In the genomic region with DNA sequence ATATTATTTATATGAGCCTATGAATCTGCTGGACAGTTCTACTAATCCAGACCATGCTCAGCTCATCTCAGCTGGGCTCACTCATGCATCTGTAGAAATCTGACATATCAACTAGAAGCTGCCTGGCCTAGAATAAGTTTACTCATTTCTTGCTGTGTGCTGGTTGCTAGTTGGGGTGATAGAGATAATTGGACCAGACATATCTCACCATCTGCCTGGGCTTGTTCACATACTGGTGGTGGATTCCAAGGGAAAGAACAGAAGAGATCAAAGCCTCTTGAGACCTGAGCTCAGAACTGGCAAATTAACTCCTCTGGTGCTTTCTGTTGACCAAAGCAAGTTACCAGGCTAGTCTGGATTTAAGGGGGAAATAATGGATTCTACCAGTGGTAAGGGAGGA, we compare ENCODE assay signal across 14 cellular contexts.
A peak's percentile ranks its signal among the peaks of the same experiment; 100 is the strongest.
DNase-seq lines count a peak whose midpoint lies in the region; ATAC-seq and TF ChIP-seq lines count a peak whose summit lies in the region.
"Had no signal": no experiment of that assay in that cellular context is flagged by ENCODE, and none has a peak within 500 bp of the region (broad histone marks: within the 10 kb centered on the region; RNA-seq: fewer than 3 reads in every experiment).

No MANE protein-coding gene starts in this region.

- ATAC-seq in GM18907 (IDR thresholded peaks at IDR 0.05; ENCODE audit: unreplicated experiment) = peak; percentile 54
- peak; percentile 67 for ATAC-seq in HG02870 (IDR thresholded peaks at IDR 0.05; ENCODE audit: unreplicated experiment)
- peak; percentile 91 for ATAC-seq in SK-N-SH treated with all-trans-retinoic acid at 6 μM for 48 hours
- ATAC-seq: CD8-positive, alpha-beta T cell had no signal

- TF ChIP-seq CTCF in nephron progenitor cell (IDR thresholded peaks at IDR 0.05) = no peak

- H3K27ac Mint-ChIP-seq in nephron progenitor cell = peak overlapping the region; percentile 41
- H3K27ac Mint-ChIP-seq: B cell; CD8-positive, alpha-beta T cell; H9; IgD-negative memory B cell had no signal

- no peak overlapping the region for H3K4me3 Mint-ChIP-seq in nephron progenitor cell
- H3K4me3 Mint-ChIP-seq: B cell; CD8-positive, alpha-beta T cell; H9; IgD-negative memory B cell had no signal

- DNase-seq in nephron progenitor cell (no peak), NCI-H1092 (lab: John Stamatoyannopoulos, UW) (no peak)
- no peak for DNase-seq in stimulated activated naive CD4-positive, alpha-beta T cell (lab: John Stamatoyannopoulos, UW)
- DNase-seq in effector CD4-positive, alpha-beta T cell = no peak
- DNase-seq: CD8-positive, alpha-beta T cell; DMS79 treated with DMSO at 0.1 percent for 48 hours; H9; NCI-H187 treated with DMSO at 0.1 percent for 48 hours; NCI-H774 had no signal

- no peaks in the 10 kb centered on the region for H3K27me3 Mint-ChIP-seq in nephron progenitor cell (ENCODE audit: low read depth, poor library complexity)
- H3K27me3 Mint-ChIP-seq: B cell had no signal

- H3K4me1 Mint-ChIP-seq in nephron progenitor cell = peaks cover 6% of the 10 kb centered on the region
- H3K4me1 Mint-ChIP-seq: B cell had no signal

- no peaks in the 10 kb centered on the region for H3K9me3 Mint-ChIP-seq in nephron progenitor cell
- H3K9me3 Mint-ChIP-seq: CD8-positive, alpha-beta T cell; H9; IgD-negative memory B cell had no signal

- H3K36me3 Mint-ChIP-seq in nephron progenitor cell (ENCODE audit: low read depth) = no peaks in the 10 kb centered on the region
- H3K36me3 Mint-ChIP-seq: CD8-positive, alpha-beta T cell; IgD-negative memory B cell had no signal

TF ChIP-seq in SK-N-SH treated with all-trans-retinoic acid at 6 μM for 48 hours, 23 proteins besides CTCF, POLR2A, EP300 and RAD21:
- TF ChIP-seq ESRRG (CRISPR knock-in tag; IDR thresholded peaks at IDR 0.05) (no peak), ARNTL (CRISPR knock-in tag; IDR thresholded peaks at IDR 0.05; ENCODE audit: borderline replicate concordance, low read depth) (no peak), ISL1 (CRISPR knock-in tag; IDR thresholded peaks at IDR 0.05) (peak; percentile 45; the same call in 1 of the 2 replicates), RARB (CRISPR knock-in tag; IDR thresholded peaks at IDR 0.05) (no peak), ZNF8 (CRISPR knock-in tag; IDR thresholded peaks at IDR 0.05) (no peak)
- TF ChIP-seq, protein P1, sequence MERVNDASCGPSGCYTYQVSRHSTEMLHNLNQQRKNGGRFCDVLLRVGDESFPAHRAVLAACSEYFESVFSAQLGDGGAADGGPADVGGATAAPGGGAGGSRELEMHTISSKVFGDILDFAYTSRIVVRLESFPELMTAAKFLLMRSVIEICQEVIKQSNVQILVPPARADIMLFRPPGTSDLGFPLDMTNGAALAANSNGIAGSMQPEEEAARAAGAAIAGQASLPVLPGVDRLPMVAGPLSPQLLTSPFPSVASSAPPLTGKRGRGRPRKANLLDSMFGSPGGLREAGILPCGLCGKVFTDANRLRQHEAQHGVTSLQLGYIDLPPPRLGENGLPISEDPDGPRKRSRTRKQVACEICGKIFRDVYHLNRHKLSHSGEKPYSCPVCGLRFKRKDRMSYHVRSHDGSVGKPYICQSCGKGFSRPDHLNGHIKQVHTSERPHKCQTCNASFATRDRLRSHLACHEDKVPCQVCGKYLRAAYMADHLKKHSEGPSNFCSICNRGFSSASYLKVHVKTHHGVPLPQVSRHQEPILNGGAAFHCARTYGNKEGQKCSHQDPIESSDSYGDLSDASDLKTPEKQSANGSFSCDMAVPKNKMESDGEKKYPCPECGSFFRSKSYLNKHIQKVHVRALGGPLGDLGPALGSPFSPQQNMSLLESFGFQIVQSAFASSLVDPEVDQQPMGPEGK (CRISPR knock-in tag; IDR thresholded peaks at IDR 0.05; ENCODE audit: borderline replicate concordance) = no peak
